In the genomic region with DNA sequence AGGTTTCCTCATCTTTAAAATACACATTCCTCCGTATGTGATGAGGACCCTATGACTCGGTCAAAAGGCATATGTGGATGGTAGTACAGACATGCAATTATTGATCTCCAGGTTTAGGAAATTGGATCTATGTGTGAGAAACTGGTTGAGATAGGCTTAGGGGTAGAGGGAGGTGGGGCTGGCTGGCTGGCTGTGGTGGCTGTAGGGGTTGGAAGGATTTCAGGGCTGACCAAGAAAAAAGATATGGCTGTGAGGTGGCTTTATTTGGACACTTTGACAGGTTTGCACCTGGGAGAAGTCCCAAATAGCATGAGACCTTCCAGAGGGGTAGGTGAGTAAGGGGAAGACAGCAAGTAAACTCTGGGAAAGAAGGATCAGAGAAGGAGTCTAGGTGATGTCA, we compare ENCODE assay signal across 15 cellular contexts. TPM values are rescaled to one million over a fixed set of nuclear protein-coding genes. Genes with fewer than 3 reads are reported as not detected.
DNase-seq lines count a peak whose midpoint lies in the region; ATAC-seq and TF ChIP-seq lines count a peak whose summit lies in the region.
"Had no signal": no experiment of that assay in that cellular context is flagged by ENCODE, and none has a peak within 500 bp of the region (broad histone marks: within the 10 kb centered on the region; RNA-seq: fewer than 3 reads in every experiment).

No MANE protein-coding gene starts in this region.

- H3F3A ChIP-seq in neural progenitor cell (ENCODE audit: low read depth), result no peaks in the 10 kb centered on the region

- H3K4me3 Mint-ChIP-seq in activated naive CD8-positive, alpha-beta T cell treated with anti-CD3 and anti-CD28 coated beads, Interleukin-2, amount 10 ng/mL, durations not matched to agents 7 days and 5 days, result no peak overlapping the region
- no peak overlapping the region for H3K4me3 Mint-ChIP-seq in activated naive CD8-positive, alpha-beta T cell treated with anti-CD3 and anti-CD28 coated beads for 36 hours
- H3K4me3 Mint-ChIP-seq in H9 (no peak overlapping the region), neural progenitor cell (no peak overlapping the region)
- H3K4me3 Mint-ChIP-seq: CD4-positive, alpha-beta T cell; IgD-negative memory B cell had no signal

- H4K91ac ChIP-seq in H9 (ENCODE audit: insufficient read length, low read depth, low read length), result no peak overlapping the region

- H4K20me1 ChIP-seq in H9 (ENCODE audit: control insufficient read depth, insufficient read depth, insufficient read length), result no peaks in the 10 kb centered on the region
- no peaks in the 10 kb centered on the region for H4K20me1 ChIP-seq in neural progenitor cell (ENCODE audit: low read depth)

- no peak overlapping the region for H2BK5ac ChIP-seq in H9 (ENCODE audit: insufficient read length, low read length)

- H2BK120ac ChIP-seq in H9 (ENCODE audit: low read depth, low read length, poor library complexity, severe bottlenecking), result no peak overlapping the region

- no peak overlapping the region for H3K56ac ChIP-seq in H9 (ENCODE audit: insufficient read length, low read depth, low read length)

- H3K27ac ChIP-seq in H9 (ENCODE audit: insufficient read length, low read depth, low read length) (no peak overlapping the region), neural progenitor cell (no peak overlapping the region), esophagus muscularis mucosa (replicated peaks in 1 of 4) (no peak overlapping the region)
- H3K27ac ChIP-seq: C4-2B, GM23248 had no signal

- H3K4me2 ChIP-seq in H9 (ENCODE audit: insufficient read depth, insufficient read length, low read length) (no peak overlapping the region), neural progenitor cell (no peak overlapping the region)

- H4K8ac ChIP-seq in H9 (replicated peaks; ENCODE audit: insufficient read length, low read depth, low read length), result no peak overlapping the region

- no peak overlapping the region for H3K18ac ChIP-seq in H9 (ENCODE audit: insufficient read length, low read depth, low read length)

- no peaks in the 10 kb centered on the region for H3K4me1 ChIP-seq in H9 (ENCODE audit: insufficient read depth, low read length)
- H3K4me1 ChIP-seq in neural progenitor cell, result no peaks in the 10 kb centered on the region
- peaks cover 0 to 5% (median 0%) of the 10 kb centered on the region in 4 donors for H3K4me1 ChIP-seq in esophagus muscularis mucosa
- H3K4me1 ChIP-seq: Caco-2 had no signal

- intact Hi-C loops in esophagus muscularis mucosa (cut with DNase I), result no loop called here

- H2BK20ac ChIP-seq in H9 (ENCODE audit: low read depth, low read length, poor library complexity, severe bottlenecking), result no peak overlapping the region

- H3K36me3 ChIP-seq in neural progenitor cell (peaks cover 12% of the 10 kb centered on the region), esophagus muscularis mucosa (peaks cover 50 to 88% (median 64%) of the 10 kb centered on the region in 4 donors)

- no peak overlapping the region for H4K5ac ChIP-seq in H9 (ENCODE audit: insufficient read length, low read depth, low read length)

- H2BK12ac ChIP-seq in H9 (ENCODE audit: insufficient read length, low read depth, low read length), result no peak overlapping the region

- no peaks in the 10 kb centered on the region for H3K79me2 ChIP-seq in H9 (ENCODE audit: insufficient read depth, low read length)
- H3K79me2 ChIP-seq in neural progenitor cell (ENCODE audit: low read depth), result no peaks in the 10 kb centered on the region

- TF ChIP-seq CTCF in H9 (conservative IDR thresholded peaks at IDR 0.05), result no peak
- no peak for TF ChIP-seq CTCF in neural progenitor cell (IDR thresholded peaks at IDR 0.05)
- TF ChIP-seq CTCF in esophagus muscularis mucosa (IDR thresholded peaks at IDR 0.05), result no peak

- H3K23me2 ChIP-seq in H9 (ENCODE audit: insufficient read length, low read depth, low read length, poor library complexity, severe bottlenecking), result no peaks in the 10 kb centered on the region

- H2AFZ ChIP-seq in H9 (ENCODE audit: low read length) (no peak overlapping the region), neural progenitor cell (replicated peaks) (no peak overlapping the region)
- H2AFZ ChIP-seq: GM23248 had no signal

- no CpG with 5 or more reads among the region's 2 CpGs for WGBS in H9 (ENCODE audit: extremely low coverage, insufficient read length, low lambda C conversion rate)
- WGBS in esophagus muscularis mucosa, result 97% methylated on average over 2 of the region's 2 CpGs

- TF ChIP-seq POLR2A in esophagus muscularis mucosa (IDR thresholded peaks at IDR 0.05; ENCODE audit: low read depth), result no peak

- POLR2A ChIA-PET in activated naive CD8-positive, alpha-beta T cell treated with anti-CD3 and anti-CD28 coated beads, Interleukin-2, amount 10 ng/mL, durations not matched to agents 7 days and 5 days (lab: Charles Lee), result no interaction called here

- DNase-seq in activated naive CD8-positive, alpha-beta T cell treated with anti-CD3 and anti-CD28 coated beads, Interleukin-2, amount 10 ng/mL, durations not matched to agents 7 days and 5 days, result no peak
- DNase-seq in activated naive CD8-positive, alpha-beta T cell treated with anti-CD3 and anti-CD28 coated beads for 36 hours, result no peak
- DNase-seq in H9, result no peak
- no peak for DNase-seq in neural progenitor cell (ENCODE audit: low spot score)
- DNase-seq in esophagus muscularis mucosa (ENCODE audit: extremely low spot score), result no peak
- DNase-seq: ACHN; Caco-2; CD4-positive, alpha-beta T cell; GM23248 had no signal

- peaks cover 4% of the 10 kb centered on the region for H3K4me1 Mint-ChIP-seq in activated naive CD8-positive, alpha-beta T cell treated with anti-CD3 and anti-CD28 coated beads, Interleukin-2, amount 10 ng/mL, durations not matched to agents 7 days and 5 days
- peaks cover 4% of the 10 kb centered on the region for H3K4me1 Mint-ChIP-seq in activated naive CD8-positive, alpha-beta T cell treated with anti-CD3 and anti-CD28 coated beads for 36 hours
- H3K4me1 Mint-ChIP-seq in H9 (peaks cover 6 to 9% of the 10 kb centered on the region in 2 experiments), neural progenitor cell (no peaks in the 10 kb centered on the region)

- H3K9ac ChIP-seq in H9 (ENCODE audit: extremely low read depth, insufficient read length, low read length) (no peak overlapping the region), neural progenitor cell (no peak overlapping the region)
- H3K9ac ChIP-seq: GM23248 had no signal

- TF ChIP-seq EP300 in esophagus muscularis mucosa (IDR thresholded peaks at IDR 0.05), result no peak

- H3K14ac ChIP-seq in H9 (ENCODE audit: insufficient read depth, low read length), result no peak overlapping the region

- no peak overlapping the region for H3T11ph ChIP-seq in H9 (ENCODE audit: low read length)

- H3K4me3 ChIP-seq in neural progenitor cell (no peak overlapping the region), esophagus muscularis mucosa (no peak overlapping the region)
- H3K4me3 ChIP-seq: GM23248 had no signal

- H3K4ac ChIP-seq in H9 (ENCODE audit: low read depth, low read length), result no peak overlapping the region

- H3K79me1 ChIP-seq in H9 (ENCODE audit: insufficient read depth, low read depth, low read length, poor library complexity, severe bottlenecking), result no peaks in the 10 kb centered on the region

- peaks cover 67% of the 10 kb centered on the region for H3K36me3 Mint-ChIP-seq in activated naive CD8-positive, alpha-beta T cell treated with anti-CD3 and anti-CD28 coated beads, Interleukin-2, amount 10 ng/mL, durations not matched to agents 7 days and 5 days
- H3K36me3 Mint-ChIP-seq in activated naive CD8-positive, alpha-beta T cell treated with anti-CD3 and anti-CD28 coated beads for 36 hours, result peaks cover 50% of the 10 kb centered on the region
- H3K36me3 Mint-ChIP-seq in H9 (ENCODE audit: insufficient read depth in 1 of 3, low read depth in 3 of 3) (peaks cover 36 to 44% (median 41%) of the 10 kb centered on the region in 3 experiments), neural progenitor cell (peaks cover 71% of the 10 kb centered on the region)

- peaks cover 10% of the 10 kb centered on the region for H3K9me3 Mint-ChIP-seq in activated naive CD8-positive, alpha-beta T cell treated with anti-CD3 and anti-CD28 coated beads, Interleukin-2, amount 10 ng/mL, durations not matched to agents 7 days and 5 days
- H3K9me3 Mint-ChIP-seq in activated naive CD8-positive, alpha-beta T cell treated with anti-CD3 and anti-CD28 coated beads for 36 hours, result peaks cover 8% of the 10 kb centered on the region
- H3K9me3 Mint-ChIP-seq in H9 (no peaks in the 10 kb centered on the region), neural progenitor cell (peaks cover 2% of the 10 kb centered on the region)

- no peaks in the 10 kb centered on the region for H3K27me3 Mint-ChIP-seq in activated naive CD8-positive, alpha-beta T cell treated with anti-CD3 and anti-CD28 coated beads, Interleukin-2, amount 10 ng/mL, durations not matched to agents 7 days and 5 days
- H3K27me3 Mint-ChIP-seq in activated naive CD8-positive, alpha-beta T cell treated with anti-CD3 and anti-CD28 coated beads for 36 hours, result no peaks in the 10 kb centered on the region
- H3K27me3 Mint-ChIP-seq in H9 (ENCODE audit: low read depth) (no peaks in the 10 kb centered on the region), neural progenitor cell (ENCODE audit: insufficient read depth, low read depth) (peaks cover 6% of the 10 kb centered on the region)
- H3K27me3 Mint-ChIP-seq: CD4-positive, alpha-beta T cell; IgD-negative memory B cell had no signal

- H3K23ac ChIP-seq in H9 (ENCODE audit: insufficient read length, low read depth, low read length), result no peak overlapping the region

- peak overlapping the region; percentile 24 for H3K27ac Mint-ChIP-seq in activated naive CD8-positive, alpha-beta T cell treated with anti-CD3 and anti-CD28 coated beads, Interleukin-2, amount 10 ng/mL, durations not matched to agents 7 days and 5 days
- H3K27ac Mint-ChIP-seq in activated naive CD8-positive, alpha-beta T cell treated with anti-CD3 and anti-CD28 coated beads for 36 hours, result no peak overlapping the region
- H3K27ac Mint-ChIP-seq in H9, result peak overlapping the region in 2 of 3 experiments; percentile 1 to 13; a peak in 4 of 7 replicates
- peak overlapping the region; percentile 81 for H3K27ac Mint-ChIP-seq in neural progenitor cell
- H3K27ac Mint-ChIP-seq: CD4-positive, alpha-beta T cell had no signal

- H3K27me3 ChIP-seq in H9 (ENCODE audit: insufficient read depth, low read length) (no peaks in the 10 kb centered on the region), neural progenitor cell (no peaks in the 10 kb centered on the region), esophagus muscularis mucosa (no peaks in the 10 kb centered on the region)

- H2AK5ac ChIP-seq in H9 (ENCODE audit: insufficient read length, low read length), result no peak overlapping the region

- H2BK15ac ChIP-seq in H9 (ENCODE audit: low read depth, low read length), result no peak overlapping the region

- H3K9me3 ChIP-seq in H9 (ENCODE audit: control insufficient read depth, low read depth, low read length) (no peaks in the 10 kb centered on the region), neural progenitor cell (ENCODE audit: low read depth) (no peaks in the 10 kb centered on the region), esophagus muscularis mucosa (peaks cover 0 to 9% (median 0%) of the 10 kb centered on the region in 4 donors)
- H3K9me3 ChIP-seq: Caco-2 had no signal

- ATAC-seq in activated naive CD8-positive, alpha-beta T cell treated with anti-CD3 and anti-CD28 coated beads, Interleukin-2, amount 10 ng/mL, durations not matched to agents 7 days and 5 days (ENCODE audit: low read depth), result no peak
- no peak for ATAC-seq in GM19467 (IDR thresholded peaks at IDR 0.05; ENCODE audit: unreplicated experiment)
- ATAC-seq: HCT116, HepG2 had no signal

RNA-seq across cellular contexts. Expression of gene ADAM30, which starts 39.6 kb away (rescaled TPM):
- not detected for total RNA-seq in activated naive CD8-positive, alpha-beta T cell treated with anti-CD3 and anti-CD28 coated beads, Interleukin-2, amount 10 ng/mL, durations not matched to agents 7 days and 5 days
- total RNA-seq in activated naive CD8-positive, alpha-beta T cell treated with anti-CD3 and anti-CD28 coated beads for 36 hours, result not detected
- total RNA-seq in H9 (2021) (not detected in 2 replicates), neural progenitor cell (ENCODE audit: low replicate concordance) (not detected in 2 replicates), esophagus muscularis mucosa (not detected)
- total RNA-seq: A172; Caco-2; CD4-positive, alpha-beta T cell; GM23248; HepG2 had no signal
